In genomic region chr3:149658444-149659172, GRCh38 we compare ENCODE assay signal across 8 cellular contexts. TPM values are rescaled to one million over a fixed set of nuclear protein-coding genes. Genes with fewer than 3 reads are reported as not detected.
DNase-seq lines count a peak whose midpoint lies in the region; ATAC-seq and TF ChIP-seq lines count a peak whose summit lies in the region.

No MANE protein-coding gene starts in this region.

- no peaks in the 10 kb centered on the region for H3K36me3 Mint-ChIP-seq in activated T-helper 17 cell treated with anti-CD3 and anti-CD28 coated beads, Interleukin-2, amount 50 U/mL, for 72 hours (ENCODE audit: low read depth)
- no peaks in the 10 kb centered on the region for H3K36me3 Mint-ChIP-seq in natural killer cell treated with Interleukin-12 subunit alpha and Interleukin-12 subunit beta and Interleukin-15 and Interleukin-18, amount 100 ng/mL, for 72 hours

- H3K4me3 Mint-ChIP-seq in activated T-helper 17 cell treated with anti-CD3 and anti-CD28 coated beads, Interleukin-2, amount 50 U/mL, for 72 hours: peak overlapping the region; percentile 93
- peak overlapping the region; percentile 96 for H3K4me3 Mint-ChIP-seq in natural killer cell treated with Interleukin-12 subunit alpha and Interleukin-12 subunit beta and Interleukin-15 and Interleukin-18, amount 100 ng/mL, for 72 hours

- peak; percentile 81 for ATAC-seq in GM18519 (IDR thresholded peaks at IDR 0.05; ENCODE audit: low FRiP score, unreplicated experiment)
- ATAC-seq in HG02943 (IDR thresholded peaks at IDR 0.05; ENCODE audit: low read depth, unreplicated experiment): peak; percentile 62
- peak; percentile 73 for ATAC-seq in activated T-helper 17 cell treated with anti-CD3 and anti-CD28 coated beads, Interleukin-2, amount 50 U/mL, for 72 hours (replicated peaks)
- peak; percentile 70 to 76 for ATAC-seq in natural killer cell treated with Interleukin-12 subunit alpha and Interleukin-12 subunit beta and Interleukin-15 and Interleukin-18, amount 100 ng/mL, for 72 hours

- no peak overlapping the region for H3K27ac Mint-ChIP-seq in activated T-helper 17 cell treated with anti-CD3 and anti-CD28 coated beads, Interleukin-2, amount 50 U/mL, for 72 hours
- H3K27ac Mint-ChIP-seq in natural killer cell treated with Interleukin-12 subunit alpha and Interleukin-12 subunit beta and Interleukin-15 and Interleukin-18, amount 100 ng/mL, for 72 hours: peak overlapping the region in 1 of 2 donors; percentile 74

- TF ChIP-seq POLR2A in uterus (IDR thresholded peaks at IDR 0.05): no peak

- peak; percentile 24; the same call in 1 of the 2 replicates for TF ChIP-seq CTCF in AG10803 (conservative IDR thresholded peaks at IDR 0.05; ENCODE audit: low read length)
- TF ChIP-seq CTCF in fibroblast of villous mesenchyme (IDR thresholded peaks at IDR 0.05; ENCODE audit: insufficient read depth, low read depth, low read length): peak; percentile 23
- peak; percentile 10 to 25 (median 16) for TF ChIP-seq CTCF in uterus (IDR thresholded peaks at IDR 0.05)

- H3K27ac ChIP-seq in uterus: peak overlapping the region; percentile 98

- peaks cover 36% of the 10 kb centered on the region for H3K27me3 Mint-ChIP-seq in activated T-helper 17 cell treated with anti-CD3 and anti-CD28 coated beads, Interleukin-2, amount 50 U/mL, for 72 hours
- peaks cover 22 to 44% of the 10 kb centered on the region in 2 donors for H3K27me3 Mint-ChIP-seq in natural killer cell treated with Interleukin-12 subunit alpha and Interleukin-12 subunit beta and Interleukin-15 and Interleukin-18, amount 100 ng/mL, for 72 hours

- H3K36me3 ChIP-seq in uterus: no peaks in the 10 kb centered on the region

- no peaks in the 10 kb centered on the region for H3K27me3 ChIP-seq in uterus

- peaks cover 6% of the 10 kb centered on the region for H3K4me1 Mint-ChIP-seq in activated T-helper 17 cell treated with anti-CD3 and anti-CD28 coated beads, Interleukin-2, amount 50 U/mL, for 72 hours
- H3K4me1 Mint-ChIP-seq in natural killer cell treated with Interleukin-12 subunit alpha and Interleukin-12 subunit beta and Interleukin-15 and Interleukin-18, amount 100 ng/mL, for 72 hours (ENCODE audit: low read depth in 2 of 2): peaks cover 8 to 12% of the 10 kb centered on the region in 2 donors

- peak overlapping the region; percentile 89 for H3K4me3 ChIP-seq in AG10803 (ENCODE audit: low read length)
- H3K4me3 ChIP-seq in fibroblast of villous mesenchyme (ENCODE audit: low read depth, low read length): peak overlapping the region; percentile 74
- peak overlapping the region; percentile 72 to 95 for H3K4me3 ChIP-seq in uterus

- H3K4me1 ChIP-seq in uterus: peaks cover 4 to 6% of the 10 kb centered on the region in 2 donors

- H3K9me3 Mint-ChIP-seq in activated T-helper 17 cell treated with anti-CD3 and anti-CD28 coated beads, Interleukin-2, amount 50 U/mL, for 72 hours: no peaks in the 10 kb centered on the region
- H3K9me3 Mint-ChIP-seq in natural killer cell treated with Interleukin-12 subunit alpha and Interleukin-12 subunit beta and Interleukin-15 and Interleukin-18, amount 100 ng/mL, for 72 hours: no peaks in the 10 kb centered on the region

- DNase-seq in AG10803 (ENCODE audit: low read depth) (peak; percentile 85), NCI-H460 (ENCODE audit: extremely low read depth, low read depth) (peak; percentile 54), fibroblast of villous mesenchyme (ENCODE audit: low read depth) (peak; percentile 86), uterus (peak; percentile 78 to 86)
- DNase-seq in natural killer cell treated with Interleukin-12 subunit alpha and Interleukin-12 subunit beta and Interleukin-15 and Interleukin-18, amount 100 ng/mL, for 72 hours (ENCODE audit: low spot score): no peak

- intact Hi-C loops in uterus (cut with DNase I; ENCODE audit: low total_unique reads): loop anchor here (10.0 kb wide), 1 partner anchor 124 kb away; no protein-coding TSS in a partner anchor

- no peaks in the 10 kb centered on the region for H3K9me3 ChIP-seq in uterus

RNA-seq across cellular contexts. Expression of gene WWTR1, which starts 0.8 kb away (rescaled TPM):
- 43.1 and 48.2 TPM in 2 replicates for total RNA-seq in NCI-H460 (2014; rRNA removed; shearing (Covaris generic))
- polyA plus RNA-seq in NCI-H460 (2014; cell fraction: nucleus; rRNA removed): 22.6 and 38.9 TPM in 2 replicates
- total RNA-seq in activated T-helper 17 cell treated with anti-CD3 and anti-CD28 coated beads, Interleukin-2, amount 50 U/mL, for 72 hours: 1 to 10 TPM; 1.8 to 2.8 TPM
- total RNA-seq in fibroblast of villous mesenchyme (37.6 and 47.7 TPM in 2 replicates), uterus (100 to 1,000 TPM; 103 to 148 (median 116) TPM)
- 1 to 10 TPM in 1 of 2 donors, under 1 TPM in 1; 0.55 to 6.7 TPM for total RNA-seq in natural killer cell treated with Interleukin-12 subunit alpha and Interleukin-12 subunit beta and Interleukin-15 and Interleukin-18, amount 100 ng/mL, for 72 hours
